Comparison of ENCODE assay signal across 1 cellular context in genomic region chr3:65828706-65829105, GRCh38.
TF ChIP-seq lines count a peak whose summit lies in the region.

No MANE protein-coding gene starts in this region.

TF ChIP-seq in WTC11, 78 proteins besides CTCF, POLR2A, EP300 and RAD21 (continued from another document):
- TF ChIP-seq FOXP4 (CRISPR knock-in tag; IDR thresholded peaks at IDR 0.05), result no peak
- TF ChIP-seq CBFB (CRISPR knock-in tag; IDR thresholded peaks at IDR 0.05; ENCODE audit: low read depth), result no peak
- TF ChIP-seq, protein P1, sequence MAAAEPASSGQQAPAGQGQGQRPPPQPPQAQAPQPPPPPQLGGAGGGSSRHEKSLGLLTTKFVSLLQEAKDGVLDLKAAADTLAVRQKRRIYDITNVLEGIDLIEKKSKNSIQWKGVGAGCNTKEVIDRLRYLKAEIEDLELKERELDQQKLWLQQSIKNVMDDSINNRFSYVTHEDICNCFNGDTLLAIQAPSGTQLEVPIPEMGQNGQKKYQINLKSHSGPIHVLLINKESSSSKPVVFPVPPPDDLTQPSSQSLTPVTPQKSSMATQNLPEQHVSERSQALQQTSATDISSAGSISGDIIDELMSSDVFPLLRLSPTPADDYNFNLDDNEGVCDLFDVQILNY (CRISPR knock-in tag; IDR thresholded peaks at IDR 0.05), result no peak
